8 cellular contexts compared by ENCODE assay signal in the genomic region with DNA sequence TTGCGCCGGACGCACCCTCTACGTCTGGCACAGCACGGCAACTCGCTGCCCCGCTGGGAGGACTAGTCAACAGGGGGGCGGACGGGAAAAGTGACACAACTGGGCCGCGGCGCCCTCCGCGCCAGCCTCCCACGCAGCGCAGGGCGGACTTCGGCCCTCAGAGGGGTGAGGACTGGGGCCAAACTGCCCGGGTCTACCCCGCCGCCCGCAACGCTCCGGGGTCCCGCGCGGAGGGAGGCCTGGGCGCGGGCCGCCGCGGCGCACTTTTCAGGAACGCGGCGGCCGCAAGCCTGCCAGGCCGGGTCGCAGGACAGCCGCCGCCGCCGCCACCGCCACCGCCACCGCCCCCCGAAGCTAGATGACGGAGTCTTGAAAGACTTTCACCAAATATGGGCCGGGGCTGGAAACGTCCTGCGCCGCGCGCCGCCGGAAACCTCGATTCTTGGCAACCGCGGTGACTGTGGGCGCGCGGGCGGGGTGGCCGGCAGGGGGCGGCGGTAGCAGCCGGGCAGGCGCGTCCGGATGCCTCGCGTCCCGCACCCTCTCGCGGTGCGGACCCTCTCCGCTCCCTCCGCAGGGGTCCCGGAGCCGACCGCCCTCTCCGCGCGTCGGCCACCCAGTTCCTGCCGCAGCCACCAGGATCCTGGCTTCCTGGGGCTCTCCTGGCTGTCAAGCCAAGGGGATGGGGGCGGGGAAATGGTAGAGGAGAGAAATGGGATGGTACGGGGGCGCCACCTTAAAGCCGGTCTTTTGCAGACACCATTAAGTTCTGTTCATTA. TPM values are rescaled to one million over a fixed set of nuclear protein-coding genes. Genes with fewer than 3 reads are reported as not detected.
DNase-seq lines count a peak whose midpoint lies in the region; ATAC-seq and TF ChIP-seq lines count a peak whose summit lies in the region.

No MANE protein-coding gene starts in this region.

- dilution Hi-C loops in mammary epithelial cell (cut with HindIII; ENCODE audit: low sequenced_read_pairs), result no loop called here

- 0% methylated on average over 11 of the region's 90 CpGs for WGBS in mammary epithelial cell (ENCODE audit: low coverage, missing lambda C conversion rate)

- H3K4me2 ChIP-seq in mammary epithelial cell (ENCODE audit: insufficient read depth, low read depth, low read length), result peak overlapping the region; percentile 97

- H3K27ac Mint-ChIP-seq in immature natural killer cell, result no peak overlapping the region

- peak; percentile 79 for ATAC-seq in GM19438 (IDR thresholded peaks at IDR 0.05; ENCODE audit: low read depth, unreplicated experiment)
- ATAC-seq in HG03457 (IDR thresholded peaks at IDR 0.05; ENCODE audit: unreplicated experiment), result peak; percentile 78

- intact Hi-C loops in mammary epithelial cell (cut with micrococcal nuclease), result loop anchor here (1.0 to 2.0 kb wide), 3 partner anchors 82 to 269 kb away; no protein-coding TSS in a partner anchor

- no peaks in the 10 kb centered on the region for H3K36me3 Mint-ChIP-seq in immature natural killer cell

- no peaks in the 10 kb centered on the region for H3K27me3 ChIP-seq in mammary epithelial cell (ENCODE audit: insufficient read depth, low read length)

- peaks cover 52% of the 10 kb centered on the region for H3K4me1 ChIP-seq in mammary epithelial cell (ENCODE audit: insufficient read depth, low read length)

- TF ChIP-seq CTCF in mammary epithelial cell (conservative IDR thresholded peaks at IDR 0.05 in 1 of 2, IDR thresholded peaks at IDR 0.05 in 1 of 2; ENCODE audit: extremely low read depth in 1 of 2, insufficient read depth in 1 of 2, low read depth in 1 of 2, low read length in 2 of 2), result peak; percentile 42 to 64

- peak overlapping the region; percentile 51 to 70 (median 63) for H3K4me3 Mint-ChIP-seq in immature natural killer cell

- peak overlapping the region; percentile 62 for H3K27ac ChIP-seq in mammary epithelial cell (ENCODE audit: insufficient read depth, low read depth, low read length)

- peaks cover 20 to 33% (median 25%) of the 10 kb centered on the region in 3 donors for H3K27me3 Mint-ChIP-seq in immature natural killer cell (ENCODE audit: low read depth in 3 of 3)

- no TSS peak for BruUV-seq in mammary epithelial cell (replicated peaks; lab: Mats Ljungman, UMichigan)

- CTCF ChIA-PET in mammary epithelial cell (lab: Charles Lee; ENCODE audit: low non-redundant PET), result interaction anchor here (0.5 kb wide), 1 partner anchor 30 kb away, joined by 3 read pairs; no protein-coding TSS in a partner anchor

- DNase-seq in Daoy (ENCODE audit: low read depth) (peak; percentile 97), RKO (ENCODE audit: low spot score) (peak; percentile 93), mammary epithelial cell (peak; percentile 62), immature natural killer cell (peak; percentile 10 to 22 (median 18)), smooth muscle cell of the brain vasculature (ENCODE audit: low read depth, low spot score) (peak; percentile 74), OCI-M2 (lab: John Stamatoyannopoulos, UW; ENCODE audit: unreplicated experiment) (no peak)

- no peaks in the 10 kb centered on the region for H4K20me1 ChIP-seq in mammary epithelial cell (ENCODE audit: insufficient read depth, low read length)

- H3K9ac ChIP-seq in mammary epithelial cell (ENCODE audit: insufficient read depth, low read length), result peak overlapping the region; percentile 51

- H3K79me2 ChIP-seq in mammary epithelial cell (ENCODE audit: insufficient read depth, low read length), result peaks cover 12% of the 10 kb centered on the region

- in situ Hi-C loops in mammary epithelial cell (cut with MboI; ENCODE audit: low sequenced_read_pairs in 2 of 2), result loop anchor here (10.0 to 25.0 kb wide), 3 partner anchors 82 to 272 kb away; no protein-coding TSS in a partner anchor

- peaks cover 18 to 23% of the 10 kb centered on the region in 2 donors for H3K4me1 Mint-ChIP-seq in immature natural killer cell

- peaks cover 5% of the 10 kb centered on the region for H3K36me3 ChIP-seq in mammary epithelial cell (ENCODE audit: insufficient read depth, low read length)

- peak overlapping the region; percentile 77 for H2AFZ ChIP-seq in mammary epithelial cell (ENCODE audit: low read depth, low read length)

- H3K9me3 ChIP-seq in mammary epithelial cell (replicated peaks; ENCODE audit: insufficient read depth, low read length), result no peaks in the 10 kb centered on the region

- peaks cover 0 to 3% (median 0%) of the 10 kb centered on the region in 6 donors for H3K9me3 Mint-ChIP-seq in immature natural killer cell

- peak overlapping the region; percentile 61 to 76 (median 64) for H3K4me3 ChIP-seq in mammary epithelial cell (replicated peaks in 1 of 3; ENCODE audit: insufficient read depth in 1 of 3, low read depth in 2 of 3, low read length in 3 of 3)

RNA-seq across cellular contexts. Expression of a gene that starts 3.7 kb away (rescaled TPM):
- 33.7 and 40.9 TPM in 2 replicates for total RNA-seq in Daoy (2014; rRNA removed; shearing (Covaris generic))
- total RNA-seq in mammary epithelial cell, result 100 to 1,000 TPM in 1 of 2 donors, 10 to 100 TPM in 1; 59.7 to 164 TPM
- polyA plus RNA-seq in mammary epithelial cell (83.8 TPM), immature natural killer cell (not detected)
- polyA minus RNA-seq in mammary epithelial cell, result 130 TPM
